Comparison of ENCODE assay signal across 31 cellular contexts in the genomic region with DNA sequence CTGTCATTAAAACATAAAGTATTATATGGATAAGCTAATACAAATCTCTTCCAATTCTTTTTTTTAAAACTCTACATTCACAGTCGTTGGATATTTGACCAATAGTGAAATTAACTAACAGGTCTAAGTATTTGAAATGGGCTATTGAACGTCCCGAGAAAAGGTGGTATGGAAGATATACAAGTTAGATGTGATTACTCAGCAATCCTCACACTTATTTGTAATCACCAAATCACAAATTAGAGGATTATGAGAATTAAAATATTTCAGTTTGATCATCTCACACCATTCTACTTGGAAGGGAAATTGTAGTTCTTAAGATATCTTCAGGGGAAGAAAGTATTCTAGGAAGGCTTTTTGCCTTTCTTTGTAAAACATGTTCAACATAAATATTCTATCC.
"Had no signal": no experiment of that assay in that cellular context is flagged by ENCODE, and none has a peak within 500 bp of the region (broad histone marks: within the 10 kb centered on the region; RNA-seq: fewer than 3 reads in every experiment).

No MANE protein-coding gene starts in this region.

- ATAC-seq: activated naive CD8-positive, alpha-beta T cell treated with anti-CD3 and anti-CD28 coated beads, Interleukin-2, amount 50 U/mL, for 24 hours; activated T-cell treated with anti-CD3 and anti-CD28 coated beads, Interleukin-2, amount 50 U/mL, for 4 hours; body of pancreas had no signal

- H3K9me3 ChIP-seq: adrenal gland, ascending aorta, body of pancreas, breast epithelium had no signal

- H3K27me3 ChIP-seq: adrenal gland, ascending aorta, body of pancreas, brain microvascular endothelial cell, breast epithelium, cardiac muscle cell had no signal

- H3K27ac ChIP-seq: adrenal gland, ascending aorta, body of pancreas, brain microvascular endothelial cell, breast epithelium, cardiac muscle cell had no signal

- H3K4me3 ChIP-seq: adrenal gland, ascending aorta, body of pancreas, breast epithelium, cardiac muscle cell had no signal

- H3K36me3 ChIP-seq: adrenal gland, ascending aorta, brain microvascular endothelial cell, breast epithelium, cardiac muscle cell had no signal

- DNase-seq: activated effector memory CD4-positive, alpha-beta T cell treated with anti-CD3 and anti-CD28 coated beads, Interleukin-2, amount 50 U/mL, for 16 hours; activated effector memory CD4-positive, alpha-beta T cell treated with Interleukin-2 at 50 U/mL for 16 hours; activated gamma-delta T cell; activated gamma-delta T cell treated with Interleukin-2 at 50 U/mL for 16 hours; activated naive CD4-positive, alpha-beta T cell; activated naive CD4-positive, alpha-beta T cell treated with anti-CD3 and anti-CD28 coated beads for 36 hours; activated naive CD4-positive, alpha-beta T cell treated with anti-CD3 and anti-CD28 coated beads, Interleukin-2, amount 10 ng/mL, durations not matched to agents 7 days and 5 days; activated naive CD4-positive, alpha-beta T cell treated with anti-CD3 and anti-CD28 coated beads, Interleukin-2, amount 50 U/mL, for 16 hours; activated naive CD4-positive, alpha-beta T cell treated with Interleukin-2 at 50 U/mL for 16 hours; activated naive CD8-positive, alpha-beta T cell treated with anti-CD3 and anti-CD28 coated beads for 36 hours; activated naive CD8-positive, alpha-beta T cell treated with anti-CD3 and anti-CD28 coated beads, Interleukin-2, amount 10 ng/mL, durations not matched to agents 7 days and 5 days; activated naive CD8-positive, alpha-beta T cell treated with anti-CD3 and anti-CD28 coated beads, Interleukin-2, amount 50 U/mL, for 24 hours; activated T-cell treated with anti-CD3 and anti-CD28 coated beads, Interleukin-2, amount 50 U/mL, for 24 hours; activated T-cell treated with anti-CD3 and anti-CD28 coated beads, Interleukin-2, amount 50 U/mL, for 4 hours; activated T-cell treated with anti-CD3 and anti-CD28 coated beads, Interleukin-2, amount 50 U/mL, for 48 hours; activated T-cell treated with anti-CD3 and anti-CD28 coated beads, Interleukin-2, amount 50 U/mL, for 72 hours; adrenal gland; amniotic stem cell; amygdala; anterior cingulate cortex; aorta; body of pancreas; brain microvascular endothelial cell; caudate nucleus; central memory CD4-positive, alpha-beta T cell; cerebellar nuclear complex had no signal

- H3K4me1 ChIP-seq: ascending aorta, body of pancreas, breast epithelium had no signal

- FAIRE-seq: astrocyte, bronchial epithelial cell had no signal
